ENCODE assay signal across 9 cellular contexts in genomic region chr1:86503477-86504129, GRCh38. TPM values are rescaled to one million over a fixed set of nuclear protein-coding genes. Genes with fewer than 3 reads are reported as not detected.
A peak's percentile ranks its signal among the peaks of the same experiment; 100 is the strongest.
DNase-seq lines count a peak whose midpoint lies in the region; ATAC-seq and TF ChIP-seq lines count a peak whose summit lies in the region.
"Had no signal": no experiment of that assay in that cellular context is flagged by ENCODE, and none has a peak within 500 bp of the region (broad histone marks: within the 10 kb centered on the region; RNA-seq: fewer than 3 reads in every experiment).

No MANE protein-coding gene starts in this region.

- no peak for DNase-seq in activated naive CD4-positive, alpha-beta T cell treated with anti-CD3 and anti-CD28 coated beads, Interleukin-2, amount 50 U/mL, for 72 hours (ENCODE audit: low spot score in 2 of 2)
- DNase-seq in endodermal cell = peak; percentile 75
- no peak for DNase-seq in epidermal melanocyte (ENCODE audit: insufficient read length, low spot score)
- DNase-seq in RWPE1 (ENCODE audit: low spot score) = no peak
- DNase-seq: CD4-positive, CD25-positive, alpha-beta regulatory T cell had no signal

- H3K4me3 ChIP-seq in endodermal cell (ENCODE audit: low read length) = peak overlapping the region; percentile 48
- no peak overlapping the region for H3K4me3 ChIP-seq in mesodermal cell (ENCODE audit: extremely low read depth, insufficient read depth, low read length, poor library complexity, severe bottlenecking)
- peak overlapping the region; percentile 1 for H3K4me3 ChIP-seq in urinary bladder (ENCODE audit: low read depth, low read length)

- TF ChIP-seq CTCF in endodermal cell (conservative IDR thresholded peaks at IDR 0.05) (no peak), RWPE1 (conservative IDR thresholded peaks at IDR 0.05; ENCODE audit: low read depth) (no peak)

- POLR2A ChIA-PET in RWPE1 (lab: Yijun Ruan, JAX; ENCODE audit: low non-redundant PET) = no interaction called here

- H3K9me3 ChIP-seq in endodermal cell (ENCODE audit: control insufficient read depth, low read length) (peaks cover 3% of the 10 kb centered on the region), mesodermal cell (ENCODE audit: control insufficient read depth, low read length) (no peaks in the 10 kb centered on the region)

- H3K4me1 ChIP-seq in endodermal cell (ENCODE audit: control insufficient read depth, insufficient read depth, low read length) (peaks cover 15% of the 10 kb centered on the region), mesodermal cell (ENCODE audit: control insufficient read depth, insufficient read depth, low read length, poor library complexity, severe bottlenecking) (peaks cover 19% of the 10 kb centered on the region), urinary bladder (ENCODE audit: insufficient read depth) (no peaks in the 10 kb centered on the region)

- H3K36me3 ChIP-seq in endodermal cell (ENCODE audit: control insufficient read depth, insufficient read depth, low read length) (no peaks in the 10 kb centered on the region), mesodermal cell (ENCODE audit: control insufficient read depth, insufficient read depth, low read length) (no peaks in the 10 kb centered on the region), urinary bladder (ENCODE audit: insufficient read depth) (no peaks in the 10 kb centered on the region)

- no peak overlapping the region for H3K27ac Mint-ChIP-seq in activated naive CD4-positive, alpha-beta T cell treated with anti-CD3 and anti-CD28 coated beads, Interleukin-2, amount 50 U/mL, for 24 hours
- H3K27ac Mint-ChIP-seq in activated naive CD4-positive, alpha-beta T cell treated with anti-CD3 and anti-CD28 coated beads, Interleukin-2, amount 50 U/mL, for 72 hours = no peak overlapping the region
- peak overlapping the region; percentile 99 for H3K27ac Mint-ChIP-seq in endodermal cell
- H3K27ac Mint-ChIP-seq: CD4-positive, CD25-positive, alpha-beta regulatory T cell had no signal

- H3K27me3 Mint-ChIP-seq in activated naive CD4-positive, alpha-beta T cell treated with anti-CD3 and anti-CD28 coated beads, Interleukin-2, amount 50 U/mL, for 24 hours = no peaks in the 10 kb centered on the region
- peaks cover under 1% of the 10 kb centered on the region for H3K27me3 Mint-ChIP-seq in endodermal cell (ENCODE audit: insufficient read depth)

- peaks cover 11% of the 10 kb centered on the region for H3K4me1 Mint-ChIP-seq in activated naive CD4-positive, alpha-beta T cell treated with anti-CD3 and anti-CD28 coated beads, Interleukin-2, amount 50 U/mL, for 24 hours
- H3K4me1 Mint-ChIP-seq in endodermal cell = peaks cover 43% of the 10 kb centered on the region

- no peaks in the 10 kb centered on the region for H3K9me3 Mint-ChIP-seq in activated naive CD4-positive, alpha-beta T cell treated with anti-CD3 and anti-CD28 coated beads, Interleukin-2, amount 50 U/mL, for 24 hours
- no peaks in the 10 kb centered on the region for H3K9me3 Mint-ChIP-seq in activated naive CD4-positive, alpha-beta T cell treated with anti-CD3 and anti-CD28 coated beads, Interleukin-2, amount 50 U/mL, for 72 hours
- H3K9me3 Mint-ChIP-seq in endodermal cell = no peaks in the 10 kb centered on the region

- no peaks in the 10 kb centered on the region for H3K36me3 Mint-ChIP-seq in activated naive CD4-positive, alpha-beta T cell treated with anti-CD3 and anti-CD28 coated beads, Interleukin-2, amount 50 U/mL, for 24 hours
- H3K36me3 Mint-ChIP-seq in activated naive CD4-positive, alpha-beta T cell treated with anti-CD3 and anti-CD28 coated beads, Interleukin-2, amount 50 U/mL, for 72 hours = no peaks in the 10 kb centered on the region
- H3K36me3 Mint-ChIP-seq in endodermal cell (ENCODE audit: low read depth) = no peaks in the 10 kb centered on the region
- H3K36me3 Mint-ChIP-seq: CD4-positive, CD25-positive, alpha-beta regulatory T cell had no signal

- H3K9ac ChIP-seq in endodermal cell (ENCODE audit: extremely low read depth, low read length, poor library complexity, severe bottlenecking) = peak overlapping the region; percentile 39

- no peaks in the 10 kb centered on the region for H3K27me3 ChIP-seq in endodermal cell (ENCODE audit: control insufficient read depth, insufficient read depth, low read length, poor library complexity, severe bottlenecking)

- WGBS in endodermal cell (ENCODE audit: insufficient coverage in 1 of 2, insufficient read length in 1 of 2), 2 experiments = 64 to 70% methylated on average over 11 to 17 of the region's 17 CpGs
- WGBS in mesodermal cell (ENCODE audit: insufficient coverage in 2 of 2), 2 experiments = 75 to 80% methylated on average over 10 to 17 of the region's 17 CpGs
- WGBS in urinary bladder = 10% methylated on average over 17 of the region's 17 CpGs

- CTCF ChIA-PET in RWPE1 (lab: Yijun Ruan, JAX) = interaction anchor here (0.6 to 0.9 kb wide), 2 partner anchors 579 to 740 kb away, joined by 3 to 4 read pairs; no protein-coding TSS in a partner anchor

- H3K27ac ChIP-seq in endodermal cell (ENCODE audit: low read depth, low read length) (no peak overlapping the region), mesodermal cell (ENCODE audit: low read depth, low read length, severe bottlenecking) (peak overlapping the region; percentile 52), urinary bladder (ENCODE audit: low read depth) (peak overlapping the region; percentile 15), RWPE1 (no peak overlapping the region)

- H3K4me3 Mint-ChIP-seq in activated naive CD4-positive, alpha-beta T cell treated with anti-CD3 and anti-CD28 coated beads, Interleukin-2, amount 50 U/mL, for 24 hours = peak overlapping the region; percentile 57
- H3K4me3 Mint-ChIP-seq in endodermal cell = peak overlapping the region; percentile 80

- ATAC-seq in activated naive CD4-positive, alpha-beta T cell treated with anti-CD3 and anti-CD28 coated beads, Interleukin-2, amount 50 U/mL, for 72 hours = no peak
- ATAC-seq in HG03025 (IDR thresholded peaks at IDR 0.05; ENCODE audit: low FRiP score, unreplicated experiment) = no peak

RNA-seq across cellular contexts. Expression of gene CLCA1, which starts 34.9 kb away (rescaled TPM):
- not detected for total RNA-seq in activated naive CD4-positive, alpha-beta T cell treated with anti-CD3 and anti-CD28 coated beads, Interleukin-2, amount 50 U/mL, for 72 hours
- total RNA-seq in endodermal cell (under 1 TPM; 0.24 to 0.60 TPM), urinary bladder (not detected)
- 0.11 TPM for polyA plus RNA-seq in endodermal cell (2013, experiment 1 of 2)
- not detected for polyA plus RNA-seq in endodermal cell (2013, experiment 2 of 2)
- not detected for polyA plus RNA-seq in mesodermal cell (2013, experiment 1 of 2)
- polyA plus RNA-seq in mesodermal cell (2013, experiment 2 of 2) = not detected
- not detected for polyA plus RNA-seq in urinary bladder
- total RNA-seq: CD4-positive, CD25-positive, alpha-beta regulatory T cell had no signal
- polyA plus RNA-seq: CD4-positive, CD25-positive, alpha-beta regulatory T cell had no signal

RNA-seq across cellular contexts. Expression of gene CLCA4, which starts 43.3 kb away (rescaled TPM):
- not detected for total RNA-seq in activated naive CD4-positive, alpha-beta T cell treated with anti-CD3 and anti-CD28 coated beads, Interleukin-2, amount 50 U/mL, for 72 hours
- not detected for total RNA-seq in endodermal cell
- polyA plus RNA-seq in endodermal cell (2013, experiment 1 of 2) = not detected
- polyA plus RNA-seq in endodermal cell (2013, experiment 2 of 2) = not detected
- polyA plus RNA-seq in mesodermal cell (2013, experiment 1 of 2) = not detected
- not detected for polyA plus RNA-seq in mesodermal cell (2013, experiment 2 of 2)
- 38.1 TPM for total RNA-seq in urinary bladder
- polyA plus RNA-seq in urinary bladder = 11.7 TPM
- total RNA-seq: CD4-positive, CD25-positive, alpha-beta regulatory T cell had no signal
- polyA plus RNA-seq: CD4-positive, CD25-positive, alpha-beta regulatory T cell had no signal

Comparison
In these comparisons a context has a peak if more than half of its experiments do, and no peak if none do; other contexts are left out.
1. H3K27ac ChIP-seq: peak in mesodermal cell (single experiment) and urinary bladder (single experiment); none in endodermal cell (single experiment) and RWPE1 (single experiment).
2. RNA of gene CLCA4, which starts 43.3 kb away (total RNA-seq): 38.1 TPM in urinary bladder (single experiment); not detected in activated naive CD4-positive, alpha-beta T cell treated with anti-CD3 and anti-CD28 coated beads, Interleukin-2, amount 50 U/mL, for 72 hours and not detected in endodermal cell; every median in the first group is over 10 times any median in the second.